10 cellular contexts compared by ENCODE assay signal in the genomic region with DNA sequence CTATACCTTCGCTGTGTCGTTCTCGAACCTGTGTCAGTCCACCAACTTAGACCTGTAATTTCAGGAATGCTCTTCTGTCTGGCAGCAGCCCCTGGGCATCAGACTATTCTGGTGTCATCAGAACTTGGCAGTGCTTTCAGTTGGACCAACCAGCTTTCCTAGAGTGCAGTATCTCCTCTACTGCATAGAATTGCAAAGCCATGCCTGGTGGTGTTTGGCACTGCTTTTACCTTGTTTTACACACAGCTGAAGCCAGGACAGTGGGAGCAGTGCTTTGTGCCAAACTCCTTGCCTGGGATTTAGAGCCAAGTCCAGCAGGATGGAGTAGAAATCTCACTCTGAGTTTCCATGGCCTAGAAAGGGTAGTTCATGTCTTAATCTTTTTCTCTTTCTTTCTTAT.
DNase-seq lines count a peak whose midpoint lies in the region; ATAC-seq, FAIRE-seq and TF ChIP-seq lines count a peak whose summit lies in the region.
"Had no signal": no experiment of that assay in that cellular context is flagged by ENCODE, and none has a peak within 500 bp of the region (broad histone marks: within the 10 kb centered on the region; RNA-seq: fewer than 3 reads in every experiment).

No MANE protein-coding gene starts in this region.

- no peaks in the 10 kb centered on the region for H3K9me3 ChIP-seq in iPS-18a (ENCODE audit: control insufficient read depth, low read depth, low read length)

- peak overlapping the region; percentile 22 for H3K9ac ChIP-seq in iPS-18a (ENCODE audit: low read length)

- no peak overlapping the region for H3K27ac ChIP-seq in iPS-18a (ENCODE audit: low read length)

- H3K27me3 ChIP-seq in iPS-18a (ENCODE audit: control insufficient read depth, insufficient read depth, low read length), result peaks cover 25% of the 10 kb centered on the region

- H3K4me1 ChIP-seq in iPS-18a (ENCODE audit: control insufficient read depth, low read depth, low read length), result no peaks in the 10 kb centered on the region

- FAIRE-seq in HTR-8/SVneo (lab: Jason Lieb, UNC), result peak; percentile 54
- FAIRE-seq: K562, TTC549 had no signal

- ATAC-seq in HG03175 (IDR thresholded peaks at IDR 0.05; ENCODE audit: unreplicated experiment), result no peak
- ATAC-seq: K562 had no signal

- TF ChIP-seq CTCF in astrocyte of the spinal cord (IDR thresholded peaks at IDR 0.05; ENCODE audit: low read depth, low read length), result no peak

- in situ Hi-C loops in astrocyte of the spinal cord (cut with HindIII; ENCODE audit: low sequenced_read_pairs), result no loop called here

- H3K4me3 ChIP-seq in astrocyte of the spinal cord (ENCODE audit: low read depth, low read length), result peak overlapping the region; percentile 67
- peak overlapping the region; percentile 76 for H3K4me3 ChIP-seq in iPS-18a (ENCODE audit: low read length)
- H3K4me3 ChIP-seq in skeletal muscle cell (ENCODE audit: low read depth, low read length), result peak overlapping the region; percentile 70
- H3K4me3 ChIP-seq: K562 had no signal

- H3K36me3 ChIP-seq in iPS-18a (ENCODE audit: control insufficient read depth, low read depth, low read length), result no peaks in the 10 kb centered on the region

- no peak for DNase-seq in HTR-8/SVneo (ENCODE audit: insufficient read length, low spot score)
- no peak for DNase-seq in astrocyte of the spinal cord (ENCODE audit: low read depth, low spot score)
- DNase-seq in skeletal muscle cell (ENCODE audit: low read depth), result no peak
- DNase-seq in SHP77 (lab: John Stamatoyannopoulos, UW), result no peak
- no peak for DNase-seq in Kasumi-1 (lab: John Stamatoyannopoulos, UW)
- no peak for DNase-seq in kidney tubule cell (ENCODE audit: low spot score)
